In the genomic region with DNA sequence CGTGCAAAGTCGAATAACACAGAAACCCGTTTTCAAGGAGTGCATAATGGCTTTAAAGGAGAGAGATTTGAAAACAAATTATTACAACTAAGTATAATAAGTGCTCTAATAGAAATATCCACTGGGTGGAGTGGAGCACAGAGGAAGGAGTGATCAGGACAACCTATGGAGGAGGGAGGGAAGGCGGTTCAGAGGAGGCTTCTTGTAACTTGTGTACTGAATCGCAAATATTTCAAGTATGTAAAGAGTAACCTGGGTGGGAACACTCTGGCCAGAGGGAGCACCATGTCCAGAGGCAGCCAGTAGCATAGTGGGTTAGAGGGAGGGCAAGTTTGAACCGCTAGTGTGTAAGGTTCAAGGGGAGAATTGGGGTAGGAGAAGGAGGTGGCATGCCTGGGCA, we compare ENCODE assay signal across 21 cellular contexts. TPM values are rescaled to one million over a fixed set of nuclear protein-coding genes. Genes with fewer than 3 reads are reported as not detected.
A peak's percentile ranks its signal among the peaks of the same experiment; 100 is the strongest.
DNase-seq lines count a peak whose midpoint lies in the region; ATAC-seq, FAIRE-seq and TF ChIP-seq lines count a peak whose summit lies in the region.
"Had no signal": no experiment of that assay in that cellular context is flagged by ENCODE, and none has a peak within 500 bp of the region (broad histone marks: within the 10 kb centered on the region; RNA-seq: fewer than 3 reads in every experiment).

No MANE protein-coding gene starts in this region.

- no peak overlapping the region for H2AFZ ChIP-seq in H9 (ENCODE audit: low read length)
- H2AFZ ChIP-seq in SK-N-SH (ENCODE audit: low read depth) = no peak overlapping the region

- WGBS in H9 (ENCODE audit: extremely low coverage, insufficient read length, low lambda C conversion rate) = no CpG with 5 or more reads among the region's 6 CpGs
- WGBS in SK-N-SH (ENCODE audit: low lambda C conversion rate) = 39% methylated on average over 6 of the region's 6 CpGs

- no peaks in the 10 kb centered on the region; the same call in 1 of the 2 replicates for H3K4me1 ChIP-seq in H9 (ENCODE audit: insufficient read depth, low read length)
- no peaks in the 10 kb centered on the region for H3K4me1 ChIP-seq in SK-N-SH (ENCODE audit: control insufficient read depth in 1 of 2, insufficient read depth in 2 of 2, low read depth in 1 of 2, low read length in 1 of 2)

- H3K79me1 ChIP-seq in H9 (ENCODE audit: insufficient read depth, low read depth, low read length, poor library complexity, severe bottlenecking) = no peaks in the 10 kb centered on the region

- no peak overlapping the region for H4K8ac ChIP-seq in H9 (replicated peaks; ENCODE audit: insufficient read length, low read depth, low read length)

- CTCF ChIA-PET in SK-N-SH (lab: Yijun Ruan, JAX) = no interaction called here
- CTCF ChIA-PET in activated naive CD4-positive, alpha-beta T cell treated with anti-CD3 and anti-CD28 coated beads, Interleukin-2, amount 10 ng/mL, durations not matched to agents 7 days and 5 days (lab: Charles Lee) = no interaction called here

- H3K36me3 ChIP-seq in SK-N-SH (replicated peaks in 1 of 2; ENCODE audit: control insufficient read depth in 1 of 2, insufficient read depth in 2 of 2, low read length in 1 of 2) = no peaks in the 10 kb centered on the region
- H3K36me3 ChIP-seq: gastroesophageal sphincter, vagina had no signal

- no peak overlapping the region for H3K4me3 ChIP-seq in SK-N-SH (ENCODE audit: low read depth in 2 of 2, low read length in 1 of 2)
- no peak overlapping the region for H3K4me3 ChIP-seq in fibroblast of pulmonary artery (replicated peaks; ENCODE audit: low read depth, low read length)
- H3K4me3 ChIP-seq: gastroesophageal sphincter, vagina had no signal

- no peak for TF ChIP-seq EP300 in SK-N-SH (IDR thresholded peaks at IDR 0.05; ENCODE audit: borderline replicate concordance in 1 of 2, low read depth in 1 of 2, low read length in 1 of 2)

- H3K4me2 ChIP-seq in H9 (ENCODE audit: insufficient read depth, insufficient read length, low read length) = no peak overlapping the region
- no peak overlapping the region for H3K4me2 ChIP-seq in SK-N-SH

- no peak for TF ChIP-seq RAD21 in SK-N-SH (IDR thresholded peaks at IDR 0.05; ENCODE audit: low read length)

- no peak for FAIRE-seq in H54 (lab: Jason Lieb, UNC)
- FAIRE-seq: GM12892, H1 had no signal

- H3K27me3 ChIP-seq in H9 (ENCODE audit: insufficient read depth, low read length) (no peaks in the 10 kb centered on the region), SK-N-SH (ENCODE audit: insufficient read depth) (no peaks in the 10 kb centered on the region)
- H3K27me3 ChIP-seq: gastroesophageal sphincter, vagina had no signal

- no peaks in the 10 kb centered on the region for H3K9me2 ChIP-seq in SK-N-SH

- H4K20me1 ChIP-seq in H9 (ENCODE audit: control insufficient read depth, insufficient read depth, insufficient read length) = no peaks in the 10 kb centered on the region
- no peaks in the 10 kb centered on the region for H4K20me1 ChIP-seq in SK-N-SH (ENCODE audit: insufficient read depth)

- 0 out of 2 replicates have a peak, but pooled peaks cover 2% of the 10 kb centered on the region for H3K27me3 Mint-ChIP-seq in H9 (ENCODE audit: low read depth)
- no peaks in the 10 kb centered on the region for H3K27me3 Mint-ChIP-seq in activated naive CD4-positive, alpha-beta T cell treated with anti-CD3 and anti-CD28 coated beads, Interleukin-2, amount 10 ng/mL, durations not matched to agents 7 days and 5 days
- H3K27me3 Mint-ChIP-seq: activated CD4-positive, alpha-beta memory T cell treated with anti-CD3 and anti-CD28 coated beads for 36 hours; activated naive CD8-positive, alpha-beta T cell treated with anti-CD3 and anti-CD28 coated beads, Interleukin-2, amount 10 ng/mL, durations not matched to agents 7 days and 5 days; activated T-cell treated with anti-CD3 and anti-CD28 coated beads, Interleukin-2, amount 50 U/mL, for 24 hours had no signal

- no peak overlapping the region for H3K4me3 Mint-ChIP-seq in H9
- no peak overlapping the region for H3K4me3 Mint-ChIP-seq in activated naive CD4-positive, alpha-beta T cell treated with anti-CD3 and anti-CD28 coated beads, Interleukin-2, amount 10 ng/mL, durations not matched to agents 7 days and 5 days
- H3K4me3 Mint-ChIP-seq: activated CD4-positive, alpha-beta memory T cell treated with anti-CD3 and anti-CD28 coated beads for 36 hours; activated naive CD8-positive, alpha-beta T cell treated with anti-CD3 and anti-CD28 coated beads, Interleukin-2, amount 10 ng/mL, durations not matched to agents 7 days and 5 days; activated T-cell treated with anti-CD3 and anti-CD28 coated beads, Interleukin-2, amount 50 U/mL, for 24 hours; neural crest cell had no signal

- H3T11ph ChIP-seq in H9 (ENCODE audit: low read length) = no peak overlapping the region

- H2BK5ac ChIP-seq in H9 (ENCODE audit: insufficient read length, low read length) = no peak overlapping the region

- no peak overlapping the region for H2BK12ac ChIP-seq in H9 (ENCODE audit: insufficient read length, low read depth, low read length)

- TF ChIP-seq POLR2A in H54 (IDR thresholded peaks at IDR 0.05; ENCODE audit: low read depth, low read length) = no peak

- no peak overlapping the region for H3K18ac ChIP-seq in H9 (ENCODE audit: insufficient read length, low read depth, low read length)

- H3F3A ChIP-seq in SK-N-SH (replicated peaks; ENCODE audit: insufficient read depth) = no peaks in the 10 kb centered on the region

- ATAC-seq in HG03432 (IDR thresholded peaks at IDR 0.05; ENCODE audit: unreplicated experiment) = no peak
- ATAC-seq: gastroesophageal sphincter, right cardiac atrium had no signal

- no peak for DNase-seq in H9
- no peak for DNase-seq in SK-N-SH
- DNase-seq in fibroblast of pulmonary artery (ENCODE audit: low read depth) = no peak
- no peak for DNase-seq in H54 (ENCODE audit: insufficient read length, low spot score)
- no peak for DNase-seq in activated naive CD4-positive, alpha-beta T cell treated with anti-CD3 and anti-CD28 coated beads, Interleukin-2, amount 10 ng/mL, durations not matched to agents 7 days and 5 days
- no peak for DNase-seq in DMS79 treated with DMSO at 0.1 percent for 48 hours (lab: John Stamatoyannopoulos, UW)
- DNase-seq: activated CD4-positive, alpha-beta memory T cell treated with anti-CD3 and anti-CD28 coated beads for 36 hours; activated naive CD8-positive, alpha-beta T cell treated with anti-CD3 and anti-CD28 coated beads, Interleukin-2, amount 10 ng/mL, durations not matched to agents 7 days and 5 days; activated T-cell treated with anti-CD3 and anti-CD28 coated beads, Interleukin-2, amount 50 U/mL, for 24 hours; COR-L47; GDM1; NCI-H1930; NCI-H524 treated with DMSO at 0.1 percent for 48 hours; right cardiac atrium had no signal

- TF ChIP-seq CTCF in 22Rv1 (IDR thresholded peaks at IDR 0.05) (0 out of 2 replicates have a peak, but pooled peaks have one; percentile 7), H9 (conservative IDR thresholded peaks at IDR 0.05) (no peak), SK-N-SH (IDR thresholded peaks at IDR 0.05) (peak; percentile 35), fibroblast of pulmonary artery (IDR thresholded peaks at IDR 0.05; ENCODE audit: low read length, missing control alignments) (peak; percentile 18)

- H3K4ac ChIP-seq in H9 (ENCODE audit: low read depth, low read length) = no peak overlapping the region

- H2BK15ac ChIP-seq in H9 (ENCODE audit: low read depth, low read length) = no peak overlapping the region

- no peak overlapping the region for H3K9ac ChIP-seq in H9 (ENCODE audit: extremely low read depth, insufficient read length, low read length)
- no peak overlapping the region for H3K9ac ChIP-seq in SK-N-SH

- no peak overlapping the region for H2BK20ac ChIP-seq in H9 (ENCODE audit: low read depth, low read length, poor library complexity, severe bottlenecking)

- H2AK5ac ChIP-seq in H9 (ENCODE audit: insufficient read length, low read length) = no peak overlapping the region

- POLR2A ChIA-PET in SK-N-SH (lab: Yijun Ruan, JAX) = no interaction called here

- H3K27ac ChIP-seq in 22Rv1 (no peak overlapping the region), H9 (ENCODE audit: insufficient read length, low read depth, low read length) (no peak overlapping the region), SK-N-SH (ENCODE audit: low read depth in 2 of 2, low read length in 1 of 2) (no peak overlapping the region)
- H3K27ac ChIP-seq: gastroesophageal sphincter, vagina had no signal

- no peaks in the 10 kb centered on the region for H3K23me2 ChIP-seq in H9 (ENCODE audit: insufficient read length, low read depth, low read length, poor library complexity, severe bottlenecking)

- H4K91ac ChIP-seq in H9 (ENCODE audit: insufficient read length, low read depth, low read length) = no peak overlapping the region

- H3K79me2 ChIP-seq in H9 (ENCODE audit: insufficient read depth, low read length) (no peaks in the 10 kb centered on the region), SK-N-SH (ENCODE audit: insufficient read depth) (no peaks in the 10 kb centered on the region)

- H3K56ac ChIP-seq in H9 (ENCODE audit: insufficient read length, low read depth, low read length) = no peak overlapping the region

- no peak overlapping the region for H2BK120ac ChIP-seq in H9 (ENCODE audit: low read depth, low read length, poor library complexity, severe bottlenecking)

- H3K27ac Mint-ChIP-seq in H9 = no peak overlapping the region
- no peak overlapping the region for H3K27ac Mint-ChIP-seq in activated naive CD4-positive, alpha-beta T cell treated with anti-CD3 and anti-CD28 coated beads, Interleukin-2, amount 10 ng/mL, durations not matched to agents 7 days and 5 days
- H3K27ac Mint-ChIP-seq: activated CD4-positive, alpha-beta memory T cell treated with anti-CD3 and anti-CD28 coated beads for 36 hours; activated naive CD8-positive, alpha-beta T cell treated with anti-CD3 and anti-CD28 coated beads, Interleukin-2, amount 10 ng/mL, durations not matched to agents 7 days and 5 days; activated T-cell treated with anti-CD3 and anti-CD28 coated beads, Interleukin-2, amount 50 U/mL, for 24 hours had no signal

- H3K4me1 Mint-ChIP-seq in H9 = peaks cover 0 to 3% of the 10 kb centered on the region in 2 experiments; a peak in 1 of 4 replicates
- no peaks in the 10 kb centered on the region for H3K4me1 Mint-ChIP-seq in activated naive CD4-positive, alpha-beta T cell treated with anti-CD3 and anti-CD28 coated beads, Interleukin-2, amount 10 ng/mL, durations not matched to agents 7 days and 5 days
- H3K4me1 Mint-ChIP-seq: activated naive CD8-positive, alpha-beta T cell treated with anti-CD3 and anti-CD28 coated beads, Interleukin-2, amount 10 ng/mL, durations not matched to agents 7 days and 5 days; neural crest cell had no signal

- H3K14ac ChIP-seq in H9 (ENCODE audit: insufficient read depth, low read length) = no peak overlapping the region

- peaks cover under 1 to 5% (median 3%) of the 10 kb centered on the region in 3 experiments; a peak in 4 of 7 replicates for H3K36me3 Mint-ChIP-seq in H9 (ENCODE audit: insufficient read depth in 1 of 3, low read depth in 3 of 3)
- H3K36me3 Mint-ChIP-seq in activated naive CD4-positive, alpha-beta T cell treated with anti-CD3 and anti-CD28 coated beads, Interleukin-2, amount 10 ng/mL, durations not matched to agents 7 days and 5 days = peaks cover 6% of the 10 kb centered on the region

- H3K23ac ChIP-seq in H9 (ENCODE audit: insufficient read length, low read depth, low read length) = no peak overlapping the region

- peak overlapping the region; percentile 38 for H4K5ac ChIP-seq in H9 (ENCODE audit: insufficient read length, low read depth, low read length)

- H3K9me3 ChIP-seq in H9 (ENCODE audit: control insufficient read depth, low read depth, low read length) (no peaks in the 10 kb centered on the region), SK-N-SH (no peaks in the 10 kb centered on the region)
- H3K9me3 ChIP-seq: gastroesophageal sphincter, vagina had no signal

- H3K9me3 Mint-ChIP-seq in H9 = peaks cover 6 to 7% of the 10 kb centered on the region in 2 experiments; a peak in 3 of 5 replicates
- peaks cover 22% of the 10 kb centered on the region for H3K9me3 Mint-ChIP-seq in activated naive CD4-positive, alpha-beta T cell treated with anti-CD3 and anti-CD28 coated beads, Interleukin-2, amount 10 ng/mL, durations not matched to agents 7 days and 5 days

RNA-seq across cellular contexts. Expression of a gene that starts 21.6 kb away (rescaled TPM):
- total RNA-seq in H9 (2021) = 3.7 and 5.6 TPM in 2 replicates
- polyA plus RNA-seq in SK-N-SH (2012; rRNA removed) = 1.0 and 1.1 TPM in 2 replicates
- 0.42 and 0.45 TPM in 2 replicates for polyA plus RNA-seq in SK-N-SH (2012; cell fraction: cytosol; rRNA removed)
- polyA plus RNA-seq in SK-N-SH (2012; cell fraction: nucleus; rRNA removed) = 2.4 and 3.2 TPM in 2 replicates
